Comparison of ENCODE assay signal across 8 cellular contexts in the genomic region with DNA sequence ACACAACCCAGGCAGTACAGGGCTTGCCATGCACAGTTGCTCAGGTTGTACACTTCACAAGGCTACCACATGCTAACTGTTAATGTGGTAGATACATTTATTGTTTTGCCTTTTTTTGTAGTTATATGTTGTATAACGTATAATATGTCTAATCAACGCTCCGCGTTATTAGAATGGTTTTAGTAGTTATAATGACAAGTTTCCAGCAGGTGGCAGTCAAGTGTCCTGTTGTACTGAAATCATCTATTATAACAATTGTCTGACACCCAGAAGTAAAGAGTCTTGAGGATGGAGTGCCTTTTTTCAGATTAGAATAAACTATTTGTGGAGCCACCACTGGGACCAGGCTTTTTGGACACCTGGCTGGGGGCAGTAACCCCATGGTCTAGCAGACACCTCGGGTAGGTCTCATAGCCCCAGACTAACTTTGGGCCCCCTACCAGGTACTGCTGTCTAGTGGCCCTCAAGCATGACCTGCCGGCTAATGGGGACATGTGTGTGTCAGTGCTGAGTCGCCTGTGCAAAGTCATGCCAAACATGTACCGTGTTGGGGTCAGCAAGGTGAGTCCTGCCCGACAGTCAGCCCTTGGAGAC. TPM values are rescaled to one million over a fixed set of nuclear protein-coding genes. Genes with fewer than 3 reads are reported as not detected.
DNase-seq lines count a peak whose midpoint lies in the region; ATAC-seq and TF ChIP-seq lines count a peak whose summit lies in the region.

No MANE protein-coding gene starts in this region.

- no peaks in the 10 kb centered on the region for H3K4me1 ChIP-seq in GM23248 (ENCODE audit: insufficient read depth)
- peaks cover 5% of the 10 kb centered on the region for H3K4me1 ChIP-seq in left ventricle myocardium inferior
- no peaks in the 10 kb centered on the region for H3K4me1 ChIP-seq in smooth muscle cell (ENCODE audit: low read depth)

- TF ChIP-seq CTCF in left ventricle myocardium inferior (IDR thresholded peaks at IDR 0.05; ENCODE audit: borderline replicate concordance) (peak; percentile 72), smooth muscle cell (IDR thresholded peaks at IDR 0.05; ENCODE audit: borderline replicate concordance, insufficient read depth, poor library complexity, severe bottlenecking) (peak; percentile 57)

- in situ Hi-C loops in GM23248 (cut with MboI) = no loop called here

- H3K79me2 ChIP-seq in GM23248 (ENCODE audit: insufficient read depth) = no peaks in the 10 kb centered on the region
- H3K79me2 ChIP-seq in smooth muscle cell (ENCODE audit: low read depth) = no peaks in the 10 kb centered on the region

- H3K9me2 ChIP-seq in GM23248 (ENCODE audit: insufficient read depth) = no peaks in the 10 kb centered on the region

- H3K9me3 Mint-ChIP-seq in activated naive CD8-positive, alpha-beta T cell treated with anti-CD3 and anti-CD28 coated beads, Interleukin-2, amount 50 U/mL, for 24 hours = no peaks in the 10 kb centered on the region

- no peaks in the 10 kb centered on the region for H3K27me3 Mint-ChIP-seq in activated naive CD8-positive, alpha-beta T cell treated with anti-CD3 and anti-CD28 coated beads, Interleukin-2, amount 50 U/mL, for 24 hours

- H3K36me3 ChIP-seq in GM23248 (ENCODE audit: low read depth) = no peaks in the 10 kb centered on the region
- no peaks in the 10 kb centered on the region for H3K36me3 ChIP-seq in left ventricle myocardium inferior
- H3K36me3 ChIP-seq in smooth muscle cell (ENCODE audit: low read depth) = no peaks in the 10 kb centered on the region

- no peaks in the 10 kb centered on the region for H3K36me3 Mint-ChIP-seq in activated naive CD8-positive, alpha-beta T cell treated with anti-CD3 and anti-CD28 coated beads, Interleukin-2, amount 50 U/mL, for 24 hours (ENCODE audit: low read depth)

- H3K4me3 ChIP-seq in GM23248 (no peak overlapping the region), left ventricle myocardium inferior (no peak overlapping the region), smooth muscle cell (no peak overlapping the region)

- intact Hi-C loops in left ventricle myocardium inferior (cut with micrococcal nuclease) = no loop called here

- H3K27ac ChIP-seq in GM23248 (no peak overlapping the region), left ventricle myocardium inferior (replicated peaks) (no peak overlapping the region), smooth muscle cell (ENCODE audit: low read depth) (no peak overlapping the region)

- H4K20me1 ChIP-seq in GM23248 (ENCODE audit: insufficient read depth) = no peaks in the 10 kb centered on the region
- H4K20me1 ChIP-seq in smooth muscle cell (ENCODE audit: low read depth) = no peaks in the 10 kb centered on the region

- H3K4me1 Mint-ChIP-seq in activated naive CD8-positive, alpha-beta T cell treated with anti-CD3 and anti-CD28 coated beads, Interleukin-2, amount 50 U/mL, for 24 hours = peaks cover 4% of the 10 kb centered on the region

- H3F3A ChIP-seq in GM23248 (ENCODE audit: insufficient read depth) (no peaks in the 10 kb centered on the region), smooth muscle cell (ENCODE audit: low read depth) (no peaks in the 10 kb centered on the region)

- peak; percentile 70 for DNase-seq in COLO829 (ENCODE audit: low spot score)
- DNase-seq in GM23248 = peak; percentile 75
- peak; percentile 20 for DNase-seq in NCI-H82 treated with DMSO at 0.1 percent for 48 hours (lab: John Stamatoyannopoulos, UW; ENCODE audit: unreplicated experiment)
- peak; percentile 42 for DNase-seq in activated naive CD8-positive, alpha-beta T cell treated with anti-CD3 and anti-CD28 coated beads, Interleukin-2, amount 50 U/mL, for 24 hours
- no peak for DNase-seq in left ventricle myocardium inferior
- DNase-seq in smooth muscle cell (lab: John Stamatoyannopoulos, UW; ENCODE audit: unreplicated experiment) = no peak
- no peak for DNase-seq in NCI-H1048 (lab: John Stamatoyannopoulos, UW)

- H3K27me3 ChIP-seq in GM23248 (replicated peaks; ENCODE audit: insufficient read depth) (no peaks in the 10 kb centered on the region), left ventricle myocardium inferior (ENCODE audit: low read depth) (peaks cover 3% of the 10 kb centered on the region), smooth muscle cell (ENCODE audit: low read depth) (no peaks in the 10 kb centered on the region)

- H3K4me3 Mint-ChIP-seq in activated naive CD8-positive, alpha-beta T cell treated with anti-CD3 and anti-CD28 coated beads, Interleukin-2, amount 50 U/mL, for 24 hours = no peak overlapping the region

- H3K27ac Mint-ChIP-seq in activated naive CD8-positive, alpha-beta T cell treated with anti-CD3 and anti-CD28 coated beads, Interleukin-2, amount 50 U/mL, for 24 hours = no peak overlapping the region

- no peak overlapping the region for H3K4me2 ChIP-seq in GM23248 (ENCODE audit: unreplicated experiment)
- no peak overlapping the region for H3K4me2 ChIP-seq in smooth muscle cell

- H2AFZ ChIP-seq in GM23248 = no peak overlapping the region
- no peak overlapping the region for H2AFZ ChIP-seq in smooth muscle cell (ENCODE audit: low read depth)

- no peak overlapping the region for H3K9ac ChIP-seq in GM23248
- no peak overlapping the region for H3K9ac ChIP-seq in smooth muscle cell (ENCODE audit: low read depth)

- ATAC-seq in activated naive CD8-positive, alpha-beta T cell treated with anti-CD3 and anti-CD28 coated beads, Interleukin-2, amount 50 U/mL, for 24 hours = no peak
- ATAC-seq in GM21576 (IDR thresholded peaks at IDR 0.05; ENCODE audit: unreplicated experiment) = no peak

- 22 to 23% methylated on average over 9 of the region's 9 CpGs for WGBS in GM23248 (ENCODE audit: low coverage in 1 of 2, low lambda C conversion rate in 2 of 2, missing lambda C conversion rate in 2 of 2), 2 experiments
- 55% methylated on average over 9 of the region's 9 CpGs for whole genome bisulfite sequencing in smooth muscle cell (ENCODE audit: low lambda C conversion rate)

- H3K9me3 ChIP-seq in GM23248 (ENCODE audit: low read depth) = no peaks in the 10 kb centered on the region
- H3K9me3 ChIP-seq in left ventricle myocardium inferior (replicated peaks) = no peaks in the 10 kb centered on the region
- H3K9me3 ChIP-seq in smooth muscle cell (replicated peaks; ENCODE audit: low read depth) = no peaks in the 10 kb centered on the region

RNA-seq across cellular contexts. Expression of gene MYO15A, which starts 32.8 kb away (rescaled TPM):
- total RNA-seq in GM23248 (2014; rRNA removed; shearing (Covaris generic)) = 0.25 and 0.54 TPM in 2 replicates
- 0.70 and 0.90 TPM in 2 replicates for polyA plus RNA-seq in GM23248 (2016; fragmentation: Nextera tagmentation; extraction: Ambion mirVana)
- total RNA-seq in left ventricle myocardium inferior = 0.25 TPM
- total RNA-seq in smooth muscle cell = 2.0 and 2.3 TPM in 2 replicates
- polyA plus RNA-seq in smooth muscle cell = 2.7 and 3.6 TPM in 2 replicates

RNA-seq across cellular contexts. Expression of gene ALKBH5, which starts 42.3 kb away (rescaled TPM):
- 152 and 161 TPM in 2 replicates for total RNA-seq in GM23248 (2014; rRNA removed; shearing (Covaris generic))
- 81.9 and 85.2 TPM in 2 replicates for polyA plus RNA-seq in GM23248 (2016; fragmentation: Nextera tagmentation; extraction: Ambion mirVana)
- 179 TPM for total RNA-seq in left ventricle myocardium inferior
- 93.1 and 97.9 TPM in 2 replicates for total RNA-seq in smooth muscle cell
- polyA plus RNA-seq in smooth muscle cell = 114 and 119 TPM in 2 replicates

RNA-seq across cellular contexts. Expression of gene DRG2, which starts 53.6 kb away (rescaled TPM):
- 51.0 and 53.4 TPM in 2 replicates for total RNA-seq in GM23248 (2014; rRNA removed; shearing (Covaris generic))
- polyA plus RNA-seq in GM23248 (2016; fragmentation: Nextera tagmentation; extraction: Ambion mirVana) = 34.6 and 36.7 TPM in 2 replicates
- 20.2 TPM for total RNA-seq in left ventricle myocardium inferior
- total RNA-seq in smooth muscle cell = 24.5 and 25.3 TPM in 2 replicates
- polyA plus RNA-seq in smooth muscle cell = 32.5 and 36.6 TPM in 2 replicates

Comparison
In these comparisons a context has a peak if more than half of its experiments do, and no peak if none do; other contexts are left out.
1. DNase-seq: peak in COLO829 (single experiment), GM23248 (single experiment), NCI-H82 treated with DMSO at 0.1 percent for 48 hours (single experiment) and activated naive CD8-positive, alpha-beta T cell treated with anti-CD3 and anti-CD28 coated beads, Interleukin-2, amount 50 U/mL, for 24 hours (single experiment); none in left ventricle myocardium inferior (single experiment), smooth muscle cell (single experiment) and NCI-H1048 (single experiment).